ENCODE assay signal across 8 cellular contexts in the genomic region with DNA sequence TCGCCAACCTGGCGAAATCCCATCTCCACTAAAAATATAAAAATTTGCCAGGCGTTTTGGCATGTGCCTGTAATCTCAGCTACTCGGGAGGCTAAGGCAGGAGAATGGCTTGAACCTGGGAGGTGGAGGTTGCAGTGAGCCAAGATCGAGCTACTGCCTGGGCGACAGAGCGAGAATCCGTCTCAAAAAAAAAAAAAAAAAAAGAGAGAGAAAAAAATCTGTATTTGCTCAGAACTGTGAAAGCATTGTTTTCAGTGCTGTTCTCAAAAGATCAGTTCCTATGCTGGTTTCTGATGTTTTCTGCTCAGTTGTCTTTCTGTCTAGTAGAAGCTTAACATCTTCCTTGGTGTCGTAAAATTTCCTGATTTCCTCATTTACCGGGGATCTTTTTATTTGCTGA. TPM values are rescaled to one million over a fixed set of nuclear protein-coding genes. Genes with fewer than 3 reads are reported as not detected.
DNase-seq lines count a peak whose midpoint lies in the region.
"Had no signal": no experiment of that assay in that cellular context is flagged by ENCODE, and none has a peak within 500 bp of the region (broad histone marks: within the 10 kb centered on the region; RNA-seq: fewer than 3 reads in every experiment).

No MANE protein-coding gene starts in this region.

- CTCF ChIA-PET in activated naive CD4-positive, alpha-beta T cell treated with anti-CD3 and anti-CD28 coated beads for 36 hours (lab: Charles Lee): interaction anchor here (0.6 to 3.7 kb wide), 7 partner anchors 13 to 341 kb away, joined by 4 to 14 read pairs (median 6); no protein-coding TSS in a partner anchor

- peak overlapping the region in 3 of 5 donors; percentile 41 to 83 (median 80) for H3K9ac ChIP-seq in subcutaneous abdominal adipose tissue (ENCODE audit: low read length in 5 of 5)

- intact Hi-C loops in activated naive CD4-positive, alpha-beta T cell treated with anti-CD3 and anti-CD28 coated beads for 36 hours (cut with micrococcal nuclease): loop anchor here (5.0 to 10.0 kb wide), 2 partner anchors 224 to 373 kb away; partner anchors contain the start of gene BTBD2

- H3K27me3 ChIP-seq in ectodermal cell (ENCODE audit: control insufficient read depth, insufficient read depth, low read length, poor library complexity, severe bottlenecking) (no peaks in the 10 kb centered on the region), subcutaneous abdominal adipose tissue (ENCODE audit: control insufficient read depth in 5 of 5, insufficient read depth in 4 of 5, low read length in 5 of 5) (no peaks in the 10 kb centered on the region)

- H3K27ac ChIP-seq in ectodermal cell (ENCODE audit: insufficient read depth, low read depth, low read length, poor library complexity, severe bottlenecking): peak overlapping the region; percentile 73
- peak overlapping the region; percentile 21 for H3K27ac ChIP-seq in subcutaneous abdominal adipose tissue (ENCODE audit: low read depth, low read length)

- peaks cover 68% of the 10 kb centered on the region for H3K4me1 Mint-ChIP-seq in activated naive CD4-positive, alpha-beta T cell treated with anti-CD3 and anti-CD28 coated beads for 36 hours (ENCODE audit: low read depth)

- 77 to 79% methylated on average over 10 of the region's 10 CpGs for WGBS in ectodermal cell, 2 experiments

- H3K9me3 ChIP-seq in ectodermal cell (ENCODE audit: control insufficient read depth, low read length) (no peaks in the 10 kb centered on the region), subcutaneous abdominal adipose tissue (ENCODE audit: control insufficient read depth in 5 of 5, low read length in 5 of 5) (no peaks in the 10 kb centered on the region)

- peaks cover 51% of the 10 kb centered on the region for H3K36me3 Mint-ChIP-seq in activated naive CD4-positive, alpha-beta T cell treated with anti-CD3 and anti-CD28 coated beads for 36 hours (ENCODE audit: low read depth)

- no peak for DNase-seq in activated naive CD4-positive, alpha-beta T cell treated with anti-CD3 and anti-CD28 coated beads for 36 hours
- DNase-seq in activated naive CD4-positive, alpha-beta T cell treated with anti-CD3 and anti-CD28 coated beads, Interleukin-2, amount 50 U/mL, for 16 hours: no peak
- no peak for DNase-seq in central memory CD4-positive, alpha-beta T cell
- no peak for DNase-seq in ACHN

- peak overlapping the region; percentile 33 for H3K4me3 ChIP-seq in ectodermal cell (ENCODE audit: insufficient read depth, low read depth, low read length)
- H3K4me3 ChIP-seq in subcutaneous abdominal adipose tissue (ENCODE audit: low read depth in 1 of 5, low read length in 5 of 5): peak overlapping the region in 1 of 5 donors; percentile 59

- H3K27ac Mint-ChIP-seq in activated naive CD4-positive, alpha-beta T cell treated with anti-CD3 and anti-CD28 coated beads for 36 hours: peak overlapping the region; percentile 98

- H3K36me3 ChIP-seq in ectodermal cell (ENCODE audit: control insufficient read depth, insufficient read depth, low read length) (peaks cover 10% of the 10 kb centered on the region), subcutaneous abdominal adipose tissue (ENCODE audit: control insufficient read depth in 5 of 5, insufficient read depth in 5 of 5, low read length in 5 of 5) (peaks cover 0 to 24% (median 19%) of the 10 kb centered on the region in 5 donors)

- no peaks in the 10 kb centered on the region for H3K9me3 Mint-ChIP-seq in activated naive CD4-positive, alpha-beta T cell treated with anti-CD3 and anti-CD28 coated beads for 36 hours

- H3K4me1 ChIP-seq in ectodermal cell (ENCODE audit: control insufficient read depth, insufficient read depth, low read length) (peaks cover 37% of the 10 kb centered on the region), subcutaneous abdominal adipose tissue (ENCODE audit: control insufficient read depth in 5 of 5, insufficient read depth in 5 of 5, low read length in 5 of 5) (peaks cover 11 to 75% (median 64%) of the 10 kb centered on the region in 5 donors)

- in situ Hi-C loops in ACHN (cut with HindIII; ENCODE audit: low pct_ligation_motif_present, low pct_unique_long_range_greater_than_20kb, low sequenced_read_pairs): loop anchor here (25.0 kb wide), 1 partner anchor 173 kb away; no protein-coding TSS in a partner anchor

- no peaks in the 10 kb centered on the region for H3K27me3 Mint-ChIP-seq in activated naive CD4-positive, alpha-beta T cell treated with anti-CD3 and anti-CD28 coated beads for 36 hours (ENCODE audit: low read depth)

- peak overlapping the region; percentile 99 for H3K4me3 Mint-ChIP-seq in activated naive CD4-positive, alpha-beta T cell treated with anti-CD3 and anti-CD28 coated beads for 36 hours

RNA-seq across cellular contexts. Expression of gene SF3A2, which starts 2.5 kb away (rescaled TPM):
- total RNA-seq in activated naive CD4-positive, alpha-beta T cell treated with anti-CD3 and anti-CD28 coated beads for 36 hours: 100 to 1,000 TPM; 154 to 158 TPM
- polyA plus RNA-seq in ectodermal cell (2013, experiment 1 of 4): 126 TPM
- polyA plus RNA-seq in ectodermal cell (2013, experiment 2 of 4): 121 TPM
- 127 TPM for polyA plus RNA-seq in ectodermal cell (2013, experiment 3 of 4)
- 127 TPM for polyA plus RNA-seq in ectodermal cell (2013, experiment 4 of 4)

RNA-seq across cellular contexts. Expression of gene PLEKHJ1, which starts 3.0 kb away (rescaled TPM):
- total RNA-seq in activated naive CD4-positive, alpha-beta T cell treated with anti-CD3 and anti-CD28 coated beads for 36 hours: 10 to 100 TPM; 56.9 to 60.6 TPM
- polyA plus RNA-seq in ectodermal cell (2013, experiment 1 of 4): 97.9 TPM
- 94.4 TPM for polyA plus RNA-seq in ectodermal cell (2013, experiment 2 of 4)
- 94.8 TPM for polyA plus RNA-seq in ectodermal cell (2013, experiment 3 of 4)
- polyA plus RNA-seq in ectodermal cell (2013, experiment 4 of 4): 99.3 TPM

RNA-seq across cellular contexts. Expression of gene AMH, which starts 9.9 kb away (rescaled TPM):
- 1 to 10 TPM; 2.6 to 4.0 TPM for total RNA-seq in activated naive CD4-positive, alpha-beta T cell treated with anti-CD3 and anti-CD28 coated beads for 36 hours
- polyA plus RNA-seq in ectodermal cell (2013, experiment 1 of 4): 10.0 TPM
- polyA plus RNA-seq in ectodermal cell (2013, experiment 2 of 4): 7.4 TPM
- polyA plus RNA-seq in ectodermal cell (2013, experiment 3 of 4): 4.4 TPM
- 6.0 TPM for polyA plus RNA-seq in ectodermal cell (2013, experiment 4 of 4)

RNA-seq across cellular contexts. Expression of gene JSRP1, which starts 17.0 kb away (rescaled TPM):
- under 1 TPM; 0.55 to 0.81 TPM for total RNA-seq in activated naive CD4-positive, alpha-beta T cell treated with anti-CD3 and anti-CD28 coated beads for 36 hours
- polyA plus RNA-seq in ectodermal cell (2013, experiment 1 of 4): not detected
- polyA plus RNA-seq in ectodermal cell (2013, experiment 2 of 4): not detected
- polyA plus RNA-seq in ectodermal cell (2013, experiment 3 of 4): not detected
- not detected for polyA plus RNA-seq in ectodermal cell (2013, experiment 4 of 4)
- total RNA-seq: mononuclear cell had no signal

RNA-seq across cellular contexts. Expression of gene PEAK3, which starts 42.8 kb away (rescaled TPM):
- total RNA-seq in activated naive CD4-positive, alpha-beta T cell treated with anti-CD3 and anti-CD28 coated beads for 36 hours: not detected
- not detected for polyA plus RNA-seq in ectodermal cell (2013, experiment 1 of 4)
- not detected for polyA plus RNA-seq in ectodermal cell (2013, experiment 2 of 4)
- polyA plus RNA-seq in ectodermal cell (2013, experiment 3 of 4): not detected
- not detected for polyA plus RNA-seq in ectodermal cell (2013, experiment 4 of 4)
- total RNA-seq: Daoy had no signal
